Comparison of ENCODE assay signal across 1 cellular context in genomic region chr2:119659601-119660342, GRCh38.
TF ChIP-seq lines count a peak whose summit lies in the region.

No MANE protein-coding gene starts in this region.

TF ChIP-seq in neural cell, 6 proteins besides CTCF, POLR2A, EP300 and RAD21 (continued from another document):
- TF ChIP-seq EZH2 (IDR thresholded peaks at IDR 0.05; ENCODE audit: borderline replicate concordance, insufficient read depth, low read length, poor library complexity, severe bottlenecking) (no peak), SMC3 (conservative IDR thresholded peaks at IDR 0.05; ENCODE audit: poor library complexity) (peak; percentile 66)
